8 cellular contexts compared by ENCODE assay signal in genomic region chr6:28443112-28443773, GRCh38. TPM values are rescaled to one million over a fixed set of nuclear protein-coding genes. Genes with fewer than 3 reads are reported as not detected.
A peak's percentile ranks its signal among the peaks of the same experiment; 100 is the strongest.
DNase-seq lines count a peak whose midpoint lies in the region; ATAC-seq and TF ChIP-seq lines count a peak whose summit lies in the region.

Gene ZSCAN23 (minus strand): TSS chr6:28443491. CDS start chr6:28436266, 7,225 bp downstream.

- peaks cover 50% of the 10 kb centered on the region for H3K27me3 ChIP-seq in mononuclear cell (ENCODE audit: insufficient read depth, low read length)

- DNase-seq in AG08396 (ENCODE audit: low spot score) (peak; percentile 89), GM19238 (ENCODE audit: insufficient read length, low spot score) (peak; percentile 48), NCI-H82 treated with DMSO at 0.1 percent for 48 hours (lab: John Stamatoyannopoulos, UW; ENCODE audit: unreplicated experiment) (peak; percentile 88), activated T-cell treated with anti-CD3 and anti-CD28 coated beads for 24 hours (ENCODE audit: low read depth) (peak; percentile 80), erythroblast (lab: John Stamatoyannopoulos, UW) (peak; percentile 75 to 87)
- peak; percentile 81 for DNase-seq in stimulated activated CD8-positive, alpha-beta memory T cell treated with anti-CD3 and anti-CD28 coated beads, Interleukin-15, amount 100 ng/mL, for 48 hours (ENCODE audit: low read depth in 2 of 2)

- H3K4me3 ChIP-seq in mononuclear cell (ENCODE audit: low read length): peak within 1 kb of the TSS; percentile 44

- TF ChIP-seq POLR2A in erythroblast (IDR thresholded peaks at IDR 0.05; ENCODE audit: low read length): no peak

- no peaks in the 10 kb centered on the region for H3K9me3 ChIP-seq in mononuclear cell (ENCODE audit: low read depth, low read length)

- peak; percentile 84 for ATAC-seq in HG03457 (IDR thresholded peaks at IDR 0.05; ENCODE audit: unreplicated experiment)

- H3K4me1 ChIP-seq in mononuclear cell (ENCODE audit: insufficient read depth, low read length): peaks cover 15% of the 10 kb centered on the region

RNA-seq across cellular contexts. Expression of gene ZSCAN23, which starts in this region (rescaled TPM):
- total RNA-seq in mononuclear cell: 0.73 TPM

Comparison
In these comparisons a context has a peak if more than half of its experiments do, and no peak if none do; other contexts are left out.
1. Peak in every context shown above with its lines: DNase-seq, ATAC-seq and H3K4me3 ChIP-seq.